In the genomic region with DNA sequence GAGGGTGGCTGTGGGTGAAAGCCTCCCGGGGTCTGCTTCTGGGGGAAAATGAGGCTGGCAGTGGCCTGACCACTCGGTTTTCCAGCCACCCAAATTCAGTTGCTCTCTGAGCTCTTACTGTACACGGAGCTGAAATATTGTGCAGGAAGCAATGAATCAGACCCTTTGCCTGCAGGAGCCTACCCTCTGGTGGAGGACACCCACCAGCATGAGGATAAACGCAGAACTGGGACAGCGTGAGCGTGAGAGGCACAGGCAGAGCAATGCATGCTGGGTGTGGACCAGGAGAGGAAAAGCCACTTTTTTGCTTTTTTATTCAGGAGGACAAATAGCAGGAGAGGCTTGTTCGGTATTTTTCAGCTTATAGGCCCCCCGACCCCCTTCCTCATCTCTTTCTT, we compare ENCODE assay signal across 10 cellular contexts.
DNase-seq lines count a peak whose midpoint lies in the region; FAIRE-seq and TF ChIP-seq lines count a peak whose summit lies in the region.
"Had no signal": no experiment of that assay in that cellular context is flagged by ENCODE, and none has a peak within 500 bp of the region (broad histone marks: within the 10 kb centered on the region; RNA-seq: fewer than 3 reads in every experiment).

No MANE protein-coding gene starts in this region.

- H2AFZ ChIP-seq in mesenchymal stem cell (ENCODE audit: low read depth, low read length), result no peak overlapping the region

- H3K9ac ChIP-seq in mesenchymal stem cell (ENCODE audit: low read length), result peak overlapping the region; percentile 27

- TF ChIP-seq CTCF in HL-60 (IDR thresholded peaks at IDR 0.05; ENCODE audit: insufficient read depth, low read length), result peak; percentile 1
- TF ChIP-seq CTCF in tibial artery (IDR thresholded peaks at IDR 0.05), result no peak

- no peak overlapping the region for H2BK5ac ChIP-seq in mesenchymal stem cell (ENCODE audit: low read depth, low read length, poor library complexity, severe bottlenecking)

- H2AK5ac ChIP-seq in mesenchymal stem cell (ENCODE audit: low read length, severe bottlenecking), result no peak overlapping the region

- H3K9me3 ChIP-seq in mesenchymal stem cell (ENCODE audit: control insufficient read depth, low read length) (no peaks in the 10 kb centered on the region), tibial artery (no peaks in the 10 kb centered on the region)

- no peaks in the 10 kb centered on the region for H3K36me3 ChIP-seq in mesenchymal stem cell (ENCODE audit: control insufficient read depth in 1 of 2, insufficient read depth in 2 of 2, low read depth in 1 of 2, low read length in 2 of 2)
- H3K36me3 ChIP-seq in tibial artery, result no peaks in the 10 kb centered on the region

- H3K4me3 ChIP-seq in HL-60 (replicated peaks; ENCODE audit: insufficient read depth, low read length) (0 out of 2 replicates have a peak overlapping the region, but pooled peaks have one; percentile 1), mesenchymal stem cell (ENCODE audit: insufficient read depth in 1 of 2, low read depth in 1 of 2, low read length in 2 of 2) (peak overlapping the region in 1 of 2 experiments; percentile 41), tibial artery (no peak overlapping the region)

- no peak overlapping the region for H3K4me2 ChIP-seq in mesenchymal stem cell (ENCODE audit: low read length, poor library complexity, severe bottlenecking)

- no peaks in the 10 kb centered on the region for H3K79me1 ChIP-seq in mesenchymal stem cell (replicated peaks; ENCODE audit: low read length, poor library complexity, severe bottlenecking)

- intact Hi-C loops in tibial artery (cut with DNase I; ENCODE audit: low total_unique reads), result no loop called here

- no peak overlapping the region for H3K18ac ChIP-seq in mesenchymal stem cell (ENCODE audit: low read depth in 1 of 2, low read length in 2 of 2)

- H3K4me1 ChIP-seq in mesenchymal stem cell (ENCODE audit: control insufficient read depth, insufficient read depth, low read depth, low read length), result no peaks in the 10 kb centered on the region
- peaks cover 0 to 31% (median 7%) of the 10 kb centered on the region in 4 donors for H3K4me1 ChIP-seq in tibial artery

- WGBS in mesenchymal stem cell, result 93% methylated on average over 6 of the region's 8 CpGs

- FAIRE-seq in urothelium cell line (lab: Jason Lieb, UNC), result no peak

- H2BK15ac ChIP-seq in mesenchymal stem cell (ENCODE audit: low read depth, poor library complexity, severe bottlenecking), result no peak overlapping the region

- H3K23ac ChIP-seq in mesenchymal stem cell (ENCODE audit: low read length in 2 of 2), result no peak overlapping the region

- H3K27me3 ChIP-seq in HL-60 (ENCODE audit: insufficient read depth, poor library complexity, severe bottlenecking) (no peaks in the 10 kb centered on the region), mesenchymal stem cell (ENCODE audit: control insufficient read depth in 1 of 2, insufficient read depth in 1 of 2, low read length in 2 of 2) (no peaks in the 10 kb centered on the region), tibial artery (no peaks in the 10 kb centered on the region)

- no peak overlapping the region for H2BK12ac ChIP-seq in mesenchymal stem cell (ENCODE audit: low read length in 2 of 2)

- no peak overlapping the region for H4K91ac ChIP-seq in mesenchymal stem cell (ENCODE audit: low read length)

- peak overlapping the region; percentile 91 for H3K27ac ChIP-seq in HL-60 (replicated peaks)
- H3K27ac ChIP-seq in angular gyrus (ENCODE audit: low read depth, low read length), result peak overlapping the region; percentile 59
- no peak overlapping the region for H3K27ac ChIP-seq in mesenchymal stem cell (ENCODE audit: low read length, poor library complexity, severe bottlenecking)
- H3K27ac ChIP-seq in tibial artery, result peak overlapping the region; percentile 13 to 33

- no peak overlapping the region for H3K4ac ChIP-seq in mesenchymal stem cell (ENCODE audit: low read depth in 1 of 2, low read length in 2 of 2)

- H4K8ac ChIP-seq in mesenchymal stem cell (ENCODE audit: low read length), result no peak overlapping the region

- H3K14ac ChIP-seq in mesenchymal stem cell (ENCODE audit: low read length in 2 of 2), result no peak overlapping the region

- no peak overlapping the region for H2BK120ac ChIP-seq in mesenchymal stem cell (ENCODE audit: low read depth, low read length)

- DNase-seq in HL-60 (ENCODE audit: low read depth in 1 of 2, low spot score in 1 of 2) (peak; percentile 63 to 82), mesenchymal stem cell (no peak), tibial artery (no peak), urothelium cell line (ENCODE audit: low spot score) (no peak), NCI-H774 (lab: John Stamatoyannopoulos, UW) (no peak), NCI-H2107 treated with DMSO at 0.1 percent for 48 hours (lab: John Stamatoyannopoulos, UW; ENCODE audit: unreplicated experiment) (no peak)
- DNase-seq: DMS79, H7, NCI-H748 treated with DMSO at 0.1 percent for 48 hours had no signal

Comparison
In these comparisons a context has a peak if more than half of its experiments do, and no peak if none do; other contexts are left out.
1. DNase-seq: peak in HL-60 (2 of 2); none in mesenchymal stem cell (single experiment), tibial artery (0 of 2), urothelium cell line (single experiment), NCI-H774 (single experiment) and NCI-H2107 treated with DMSO at 0.1 percent for 48 hours (single experiment).